In the genomic region with DNA sequence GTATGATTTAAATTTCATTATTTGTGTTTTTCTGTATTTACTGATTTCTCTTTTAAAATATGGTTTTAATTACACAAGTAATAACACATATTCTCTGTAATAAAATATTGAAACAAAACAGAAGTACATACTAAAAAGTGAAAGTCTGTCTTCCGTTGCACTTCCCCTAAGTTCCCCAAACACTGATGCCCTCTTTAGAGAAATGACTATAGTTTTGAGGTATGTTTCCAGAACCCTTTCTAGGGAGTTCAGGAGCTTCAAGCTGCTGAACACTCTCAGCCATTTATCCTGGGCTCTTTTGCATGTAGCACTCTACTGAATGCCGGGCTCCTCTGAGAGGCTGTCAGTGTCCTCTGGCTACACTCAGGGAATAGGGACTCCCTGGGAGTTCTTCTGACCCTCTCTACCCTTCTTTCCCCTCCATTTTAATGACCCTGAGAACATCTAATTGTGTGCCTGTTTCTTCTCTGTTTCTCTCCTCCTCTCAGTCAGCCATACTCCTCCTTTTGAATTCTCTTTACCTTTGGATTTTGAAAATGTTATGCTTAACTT, we compare ENCODE assay signal across 13 cellular contexts.
"Had no signal": no experiment of that assay in that cellular context is flagged by ENCODE, and none has a peak within 500 bp of the region (broad histone marks: within the 10 kb centered on the region; RNA-seq: fewer than 3 reads in every experiment).

No MANE protein-coding gene starts in this region.

- H3K27me3 ChIP-seq: ascending aorta, heart left ventricle, left lung, suprapubic skin, upper lobe of left lung had no signal

- H3K27ac Mint-ChIP-seq: activated CD4-positive, alpha-beta memory T cell treated with anti-CD3 and anti-CD28 coated beads, Interleukin-2, amount 10 ng/mL, durations not matched to agents 7 days and 5 days; activated naive CD8-positive, alpha-beta T cell treated with anti-CD3 and anti-CD28 coated beads, Interleukin-2, amount 50 U/mL, for 24 hours; natural killer cell treated with Interleukin-12 subunit alpha and Interleukin-12 subunit beta and Interleukin-15 and Interleukin-18, amount 100 ng/mL, for 72 hours; T-helper 2 cell treated with Interferon-gamma antibody and Interleukin-4, amounts not matched to agents 5 μg/mL and 100 μg/mL, for 36 hours had no signal

- H3K4me1 Mint-ChIP-seq: activated CD4-positive, alpha-beta memory T cell treated with anti-CD3 and anti-CD28 coated beads, Interleukin-2, amount 10 ng/mL, durations not matched to agents 7 days and 5 days; activated naive CD8-positive, alpha-beta T cell treated with anti-CD3 and anti-CD28 coated beads, Interleukin-2, amount 50 U/mL, for 24 hours had no signal

- H3K9me3 ChIP-seq: ascending aorta, heart left ventricle, left lung, suprapubic skin, upper lobe of left lung had no signal

- H3K9me3 Mint-ChIP-seq: activated CD4-positive, alpha-beta memory T cell treated with anti-CD3 and anti-CD28 coated beads, Interleukin-2, amount 10 ng/mL, durations not matched to agents 7 days and 5 days; activated naive CD8-positive, alpha-beta T cell treated with anti-CD3 and anti-CD28 coated beads, Interleukin-2, amount 50 U/mL, for 24 hours; natural killer cell treated with Interleukin-12 subunit alpha and Interleukin-12 subunit beta and Interleukin-15 and Interleukin-18, amount 100 ng/mL, for 72 hours; T-helper 2 cell treated with Interferon-gamma antibody and Interleukin-4, amounts not matched to agents 5 μg/mL and 100 μg/mL, for 36 hours had no signal

- ATAC-seq: activated naive CD8-positive, alpha-beta T cell treated with anti-CD3 and anti-CD28 coated beads, Interleukin-2, amount 50 U/mL, for 24 hours; heart left ventricle; left lung; natural killer cell treated with Interleukin-12 subunit alpha and Interleukin-12 subunit beta and Interleukin-15 and Interleukin-18, amount 100 ng/mL, for 72 hours; stimulated activated naive CD8-positive, alpha-beta T cell treated with anti-CD3 and anti-CD28 coated beads, Interleukin-15, Interleukin-2, amounts not matched to agents 100 U/mL and 50 U/mL, for 24 hours had no signal

- DNase-seq: activated CD4-positive, alpha-beta memory T cell treated with anti-CD3 and anti-CD28 coated beads, Interleukin-2, amount 10 ng/mL, durations not matched to agents 7 days and 5 days; activated CD4-positive, alpha-beta T cell treated with anti-CD3 and anti-CD28 coated beads for 1 hour; activated naive CD8-positive, alpha-beta T cell treated with anti-CD3 and anti-CD28 coated beads, Interleukin-2, amount 50 U/mL, for 24 hours; heart left ventricle; islet precursor cell; left lung; stimulated activated CD4-positive, alpha-beta T cell treated with anti-CD3 and anti-CD28 coated beads, Interleukin-2, amount 100 ng/mL, for 48 hours; stimulated activated naive CD8-positive, alpha-beta T cell treated with anti-CD3 and anti-CD28 coated beads, Interleukin-15, Interleukin-2, amounts not matched to agents 100 U/mL and 50 U/mL, for 24 hours; upper lobe of left lung had no signal

- H3K27ac ChIP-seq: ascending aorta, heart left ventricle, left lung, suprapubic skin, upper lobe of left lung had no signal

- H3K4me1 ChIP-seq: ascending aorta, heart left ventricle, left lung, suprapubic skin, upper lobe of left lung had no signal

- H3K36me3 ChIP-seq: ascending aorta, heart left ventricle, left lung, suprapubic skin, upper lobe of left lung had no signal

- H3K4me3 ChIP-seq: ascending aorta, heart left ventricle, left lung, suprapubic skin, upper lobe of left lung had no signal

- H3K4me3 Mint-ChIP-seq: activated CD4-positive, alpha-beta memory T cell treated with anti-CD3 and anti-CD28 coated beads, Interleukin-2, amount 10 ng/mL, durations not matched to agents 7 days and 5 days; activated naive CD8-positive, alpha-beta T cell treated with anti-CD3 and anti-CD28 coated beads, Interleukin-2, amount 50 U/mL, for 24 hours; natural killer cell treated with Interleukin-12 subunit alpha and Interleukin-12 subunit beta and Interleukin-15 and Interleukin-18, amount 100 ng/mL, for 72 hours; T-helper 2 cell treated with Interferon-gamma antibody and Interleukin-4, amounts not matched to agents 5 μg/mL and 100 μg/mL, for 36 hours had no signal

- H3K36me3 Mint-ChIP-seq: natural killer cell treated with Interleukin-12 subunit alpha and Interleukin-12 subunit beta and Interleukin-15 and Interleukin-18, amount 100 ng/mL, for 72 hours had no signal
